1 cellular context compared by ENCODE assay signal in the genomic region with DNA sequence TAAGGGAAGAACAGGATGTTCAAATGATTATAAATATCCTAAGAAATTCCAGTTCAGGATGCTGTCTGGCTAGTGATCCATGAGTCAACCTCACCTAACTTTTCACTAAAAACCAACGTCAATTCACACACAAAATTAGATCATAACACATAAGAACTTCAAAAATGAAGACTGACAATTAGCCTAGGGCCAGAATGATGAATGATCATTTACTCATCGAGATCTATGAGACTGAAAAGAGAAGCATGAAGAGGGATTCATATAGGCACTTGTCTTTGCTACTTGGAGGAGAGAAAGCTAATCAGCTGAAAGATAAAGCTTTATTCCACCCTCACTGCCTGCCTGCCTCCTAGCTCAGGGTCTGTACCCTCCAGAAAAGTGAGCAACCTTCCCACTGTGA.
TF ChIP-seq lines count a peak whose summit lies in the region.

No MANE protein-coding gene starts in this region.

TF ChIP-seq in H1, 55 proteins besides CTCF, POLR2A, EP300 and RAD21:
- no peak for TF ChIP-seq SUZ12 (IDR thresholded peaks at IDR 0.05; ENCODE audit: low read length)
- TF ChIP-seq CHD1 (IDR thresholded peaks at IDR 0.05; ENCODE audit: low read depth, low read length) = no peak
- TF ChIP-seq TAF7 (optimal IDR thresholded peaks at IDR 0.05; ENCODE audit: borderline replicate concordance, low read depth, low read length) = no peak
- TF ChIP-seq FOSL1 (IDR thresholded peaks at IDR 0.05; ENCODE audit: insufficient read depth, low read depth, low read length) = no peak
- no peak for TF ChIP-seq PHF8 (conservative IDR thresholded peaks at IDR 0.05; ENCODE audit: low read depth, low read length)
- TF ChIP-seq ASH2L (IDR thresholded peaks at IDR 0.05; ENCODE audit: low read length) = no peak
- no peak for TF ChIP-seq CREB1 (IDR thresholded peaks at IDR 0.05)
- no peak for TF ChIP-seq SAP30 (IDR thresholded peaks at IDR 0.05; ENCODE audit: insufficient read depth, insufficient replicate concordance, low read length)
- no peak for TF ChIP-seq RNF2 (IDR thresholded peaks at IDR 0.05; ENCODE audit: borderline replicate concordance, low read depth, low read length, missing control alignments, poor library complexity, severe bottlenecking)
- no peak for TF ChIP-seq GTF2F1 (IDR thresholded peaks at IDR 0.05; ENCODE audit: borderline replicate concordance, low read depth, low read length)
- no peak for TF ChIP-seq CTBP2 (IDR thresholded peaks at IDR 0.05; ENCODE audit: borderline replicate concordance, insufficient read depth, insufficient read length, low read length)
- TF ChIP-seq RXRA (IDR thresholded peaks at IDR 0.05; ENCODE audit: insufficient read depth, low read depth, low read length) = no peak
- TF ChIP-seq BACH1 (IDR thresholded peaks at IDR 0.05; ENCODE audit: low read length) = no peak
- no peak for TF ChIP-seq HDAC2 (IDR thresholded peaks at IDR 0.05; ENCODE audit: borderline replicate concordance in 1 of 2, low read depth in 2 of 2, low read length in 2 of 2)
- TF ChIP-seq CBX5 (IDR thresholded peaks at IDR 0.05; ENCODE audit: low read depth, low read length) = no peak
- TF ChIP-seq SRF (IDR thresholded peaks at IDR 0.05; ENCODE audit: low read depth, low read length) = no peak
- TF ChIP-seq CHD2 (IDR thresholded peaks at IDR 0.05; ENCODE audit: low read length) = no peak
- no peak for TF ChIP-seq BCL11A (IDR thresholded peaks at IDR 0.05; ENCODE audit: low read depth in 2 of 2, low read length in 2 of 2)
